12 cellular contexts compared by ENCODE assay signal in genomic region chr16:17474572-17474971, GRCh38. TPM values are rescaled to one million over a fixed set of nuclear protein-coding genes. Genes with fewer than 3 reads are reported as not detected.
DNase-seq lines count a peak whose midpoint lies in the region; ATAC-seq, FAIRE-seq and TF ChIP-seq lines count a peak whose summit lies in the region.
"Had no signal": no experiment of that assay in that cellular context is flagged by ENCODE, and none has a peak within 500 bp of the region (broad histone marks: within the 10 kb centered on the region; RNA-seq: fewer than 3 reads in every experiment).

No MANE protein-coding gene starts in this region.

- TF ChIP-seq EP300 in SK-N-SH (IDR thresholded peaks at IDR 0.05; ENCODE audit: borderline replicate concordance in 1 of 2, low read depth in 1 of 2, low read length in 1 of 2) = no peak

- H3K4me3 ChIP-seq in SK-N-SH (ENCODE audit: low read depth in 2 of 2, low read length in 1 of 2) = no peak overlapping the region
- H3K4me3 ChIP-seq: esophagus muscularis mucosa, tibial artery had no signal

- no peak overlapping the region for H3K4me2 ChIP-seq in SK-N-SH

- POLR2A ChIA-PET in SK-N-SH (lab: Yijun Ruan, JAX) = no interaction called here

- no peaks in the 10 kb centered on the region for H3K36me3 ChIP-seq in SK-N-SH (replicated peaks in 1 of 2; ENCODE audit: control insufficient read depth in 1 of 2, insufficient read depth in 2 of 2, low read length in 1 of 2)
- H3K36me3 ChIP-seq: esophagus muscularis mucosa, tibial artery had no signal

- CTCF ChIA-PET in SK-N-SH (lab: Yijun Ruan, JAX) = interaction anchor here (1.0 to 1.7 kb wide), 3 partner anchors 82 to 133 kb away, joined by 3 to 9 read pairs (median 3); no protein-coding TSS in a partner anchor

- ATAC-seq in SK-N-SH treated with all-trans-retinoic acid at 6 μM for 48 hours = no peak
- peak; percentile 13 to 49 (median 34) for ATAC-seq in natural killer cell
- ATAC-seq in HG03159 (IDR thresholded peaks at IDR 0.05; ENCODE audit: unreplicated experiment) = no peak

- no peak overlapping the region for H2AFZ ChIP-seq in SK-N-SH (ENCODE audit: low read depth)

- H3K27me3 Mint-ChIP-seq in natural killer cell (ENCODE audit: low read depth in 2 of 2) = peaks cover 0 to 4% of the 10 kb centered on the region in 2 donors

- intact Hi-C loops in natural killer cell (cut with micrococcal nuclease) = loop anchor here (5.0 kb wide), 2 partner anchors 132 to 247 kb away; no protein-coding TSS in a partner anchor

- H3K27me3 ChIP-seq in SK-N-SH (ENCODE audit: insufficient read depth) = no peaks in the 10 kb centered on the region

- peak overlapping the region; percentile 15; the same call in 1 of the 2 replicates for H3K9ac ChIP-seq in SK-N-SH

- H3K4me1 ChIP-seq in SK-N-SH (ENCODE audit: control insufficient read depth in 1 of 2, insufficient read depth in 2 of 2, low read depth in 1 of 2, low read length in 1 of 2) = peaks cover 17 to 19% of the 10 kb centered on the region in 2 experiments; a peak in 2 of 4 replicates

- TF ChIP-seq CTCF in SK-N-SH (IDR thresholded peaks at IDR 0.05) = no peak
- peak; percentile 10 for TF ChIP-seq CTCF in GM10266 (IDR thresholded peaks at IDR 0.05; ENCODE audit: control insufficient read depth, insufficient read depth, low read depth, missing control alignments)
- peak; percentile 5 for TF ChIP-seq CTCF in natural killer cell (IDR thresholded peaks at IDR 0.05)

- peaks cover 13% of the 10 kb centered on the region for H3K79me2 ChIP-seq in SK-N-SH (ENCODE audit: insufficient read depth)

- no peaks in the 10 kb centered on the region for H3K9me3 Mint-ChIP-seq in natural killer cell
- H3K9me3 Mint-ChIP-seq: activated naive CD4-positive, alpha-beta T cell treated with anti-CD3 and anti-CD28 coated beads for 36 hours had no signal

- H3K27ac Mint-ChIP-seq in natural killer cell = peak overlapping the region; percentile 64 to 76
- H3K27ac Mint-ChIP-seq: activated naive CD4-positive, alpha-beta T cell treated with anti-CD3 and anti-CD28 coated beads for 36 hours had no signal

- H3K27ac ChIP-seq in SK-N-SH (ENCODE audit: low read depth in 2 of 2, low read length in 1 of 2) = peak overlapping the region; percentile 2 to 62; a peak in 3 of 4 replicates
- H3K27ac ChIP-seq: esophagus muscularis mucosa, tibial artery had no signal

- H4K20me1 ChIP-seq in SK-N-SH (ENCODE audit: insufficient read depth) = peaks cover 6% of the 10 kb centered on the region

- TF ChIP-seq RAD21 in SK-N-SH (IDR thresholded peaks at IDR 0.05; ENCODE audit: low read length) = no peak

- H3K9me2 ChIP-seq in SK-N-SH = no peaks in the 10 kb centered on the region

- no peaks in the 10 kb centered on the region for H3K36me3 Mint-ChIP-seq in natural killer cell

- peaks cover 15% of the 10 kb centered on the region for H3F3A ChIP-seq in SK-N-SH (replicated peaks; ENCODE audit: insufficient read depth)

- peaks cover 29 to 30% of the 10 kb centered on the region in 2 donors for H3K4me1 Mint-ChIP-seq in natural killer cell

- H3K9me3 ChIP-seq in SK-N-SH = no peaks in the 10 kb centered on the region
- H3K9me3 ChIP-seq: esophagus muscularis mucosa, tibial artery had no signal

- DNase-seq in SK-N-SH (no peak), GM10266 (ENCODE audit: extremely low spot score) (peak; percentile 62), UCSD-AML1 (lab: John Stamatoyannopoulos, UW; ENCODE audit: unreplicated experiment) (peak; percentile 40), natural killer cell (peak; percentile 23), GM19239 (ENCODE audit: insufficient read length, low spot score) (no peak), NCI-H446 (lab: John Stamatoyannopoulos, UW) (no peak)
- DNase-seq: activated naive CD4-positive, alpha-beta T cell treated with anti-CD3 and anti-CD28 coated beads for 36 hours had no signal

- FAIRE-seq in GM19239 (lab: Jason Lieb, UNC) = no peak

- 93% methylated on average over 12 of the region's 13 CpGs for WGBS in SK-N-SH (ENCODE audit: low lambda C conversion rate)

- peak overlapping the region; percentile 86 for H3K4me3 Mint-ChIP-seq in natural killer cell
- H3K4me3 Mint-ChIP-seq: activated naive CD4-positive, alpha-beta T cell treated with anti-CD3 and anti-CD28 coated beads for 36 hours had no signal

TF ChIP-seq in SK-N-SH, 30 proteins besides CTCF, POLR2A, EP300 and RAD21 (continues in another document):
- no peak for TF ChIP-seq CHD2 (IDR thresholded peaks at IDR 0.05; ENCODE audit: low read length, partially characterized antibody)
- no peak for TF ChIP-seq TEAD4 (IDR thresholded peaks at IDR 0.05; ENCODE audit: borderline replicate concordance, insufficient read depth)
- TF ChIP-seq GATA2 (CRISPR knock-in tag; IDR thresholded peaks at IDR 0.05) = no peak
- no peak for TF ChIP-seq PBX3 (IDR thresholded peaks at IDR 0.05)

TF ChIP-seq in SK-N-SH treated with all-trans-retinoic acid at 6 μM for 48 hours, 23 proteins besides CTCF, POLR2A, EP300 and RAD21 (continues in another document):
- TF ChIP-seq, protein P1, sequence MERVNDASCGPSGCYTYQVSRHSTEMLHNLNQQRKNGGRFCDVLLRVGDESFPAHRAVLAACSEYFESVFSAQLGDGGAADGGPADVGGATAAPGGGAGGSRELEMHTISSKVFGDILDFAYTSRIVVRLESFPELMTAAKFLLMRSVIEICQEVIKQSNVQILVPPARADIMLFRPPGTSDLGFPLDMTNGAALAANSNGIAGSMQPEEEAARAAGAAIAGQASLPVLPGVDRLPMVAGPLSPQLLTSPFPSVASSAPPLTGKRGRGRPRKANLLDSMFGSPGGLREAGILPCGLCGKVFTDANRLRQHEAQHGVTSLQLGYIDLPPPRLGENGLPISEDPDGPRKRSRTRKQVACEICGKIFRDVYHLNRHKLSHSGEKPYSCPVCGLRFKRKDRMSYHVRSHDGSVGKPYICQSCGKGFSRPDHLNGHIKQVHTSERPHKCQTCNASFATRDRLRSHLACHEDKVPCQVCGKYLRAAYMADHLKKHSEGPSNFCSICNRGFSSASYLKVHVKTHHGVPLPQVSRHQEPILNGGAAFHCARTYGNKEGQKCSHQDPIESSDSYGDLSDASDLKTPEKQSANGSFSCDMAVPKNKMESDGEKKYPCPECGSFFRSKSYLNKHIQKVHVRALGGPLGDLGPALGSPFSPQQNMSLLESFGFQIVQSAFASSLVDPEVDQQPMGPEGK (CRISPR knock-in tag; IDR thresholded peaks at IDR 0.05; ENCODE audit: borderline replicate concordance) = no peak
- no peak for TF ChIP-seq ISL1 (CRISPR knock-in tag; IDR thresholded peaks at IDR 0.05)
- TF ChIP-seq ZFP30 (CRISPR knock-in tag; IDR thresholded peaks at IDR 0.05) = no peak
- no peak for TF ChIP-seq POU6F1 (CRISPR knock-in tag; IDR thresholded peaks at IDR 0.05; ENCODE audit: borderline replicate concordance, low read depth)
- TF ChIP-seq BACH2 (CRISPR knock-in tag; IDR thresholded peaks at IDR 0.05; ENCODE audit: borderline replicate concordance) = no peak
- no peak for TF ChIP-seq ZNF70 (CRISPR knock-in tag; IDR thresholded peaks at IDR 0.05)
- no peak for TF ChIP-seq SNAI2 (CRISPR knock-in tag; IDR thresholded peaks at IDR 0.05)
- TF ChIP-seq ZFP3 (CRISPR knock-in tag; IDR thresholded peaks at IDR 0.05) = no peak
- no peak for TF ChIP-seq CSRNP3 (CRISPR knock-in tag; IDR thresholded peaks at IDR 0.05)
- no peak for TF ChIP-seq CREB5 (CRISPR knock-in tag; IDR thresholded peaks at IDR 0.05; ENCODE audit: low read depth)
- no peak for TF ChIP-seq CSDC2 (CRISPR knock-in tag; IDR thresholded peaks at IDR 0.05)

RNA-seq across cellular contexts. Expression of gene XYLT1, which starts 3.8 kb away (rescaled TPM):
- polyA plus RNA-seq in SK-N-SH (2012; rRNA removed) = 16.6 and 17.6 TPM in 2 replicates
- 14.3 and 18.1 TPM in 2 replicates for polyA plus RNA-seq in SK-N-SH (2012; cell fraction: cytosol; rRNA removed)
- 13.7 and 20.5 TPM in 2 replicates for polyA plus RNA-seq in SK-N-SH (2012; cell fraction: nucleus; rRNA removed)
- total RNA-seq in natural killer cell = 10 to 100 TPM; 40.9 to 55.5 (median 43.8) TPM
- total RNA-seq: A172 had no signal

Comparison
In these comparisons a context has a peak if more than half of its experiments do, and no peak if none do; other contexts are left out.
1. DNase-seq: peak in GM10266 (single experiment), UCSD-AML1 (single experiment) and natural killer cell (single experiment); none in SK-N-SH (single experiment), GM19239 (single experiment) and NCI-H446 (0 of 2).
2. ATAC-seq: peak in natural killer cell (3 of 3); none in SK-N-SH treated with all-trans-retinoic acid at 6 μM for 48 hours (single experiment) and HG03159 (single experiment).